Comparison of ENCODE assay signal across 8 cellular contexts in genomic region chr12:120117961-120118709, GRCh38. TPM values are rescaled to one million over a fixed set of nuclear protein-coding genes. Genes with fewer than 3 reads are reported as not detected.
DNase-seq lines count a peak whose midpoint lies in the region; ATAC-seq, FAIRE-seq and TF ChIP-seq lines count a peak whose summit lies in the region.

No MANE protein-coding gene starts in this region.

- TF ChIP-seq CTCF in GM12875 (IDR thresholded peaks at IDR 0.05; ENCODE audit: borderline replicate concordance, insufficient read depth, low read depth, low read length) (no peak), osteocyte (IDR thresholded peaks at IDR 0.05) (no peak)

- H3K4me3 Mint-ChIP-seq in osteocyte (ENCODE audit: unreplicated experiment), result peak overlapping the region; percentile 84

- H3K36me3 ChIP-seq in esophagus (ENCODE audit: control insufficient read depth in 2 of 2, insufficient read depth in 2 of 2, low read length in 1 of 2), result peaks cover 0 to 7% of the 10 kb centered on the region in 2 donors

- no peak for FAIRE-seq in RCC 7860 (lab: Jason Lieb, UNC)

- H3K4me1 ChIP-seq in esophagus (ENCODE audit: control insufficient read depth in 2 of 2, insufficient read depth in 2 of 2, low read length in 1 of 2), result peaks cover 0 to 14% of the 10 kb centered on the region in 2 donors

- H3K4me1 Mint-ChIP-seq in osteocyte (ENCODE audit: unreplicated experiment), result peaks cover 48% of the 10 kb centered on the region

- no peaks in the 10 kb centered on the region for H3K9me3 ChIP-seq in esophagus (ENCODE audit: control insufficient read depth in 2 of 2, insufficient read depth in 1 of 2, low read depth in 1 of 2, low read length in 1 of 2)

- peak overlapping the region; percentile 35 to 98 for H3K27ac ChIP-seq in esophagus (ENCODE audit: low read depth in 2 of 2, low read length in 1 of 2)

- no peaks in the 10 kb centered on the region for H3K9me3 Mint-ChIP-seq in osteocyte (ENCODE audit: unreplicated experiment)

- ATAC-seq in HG03460 (IDR thresholded peaks at IDR 0.05; ENCODE audit: unreplicated experiment), result no peak

- H3K4me3 ChIP-seq in GM12875 (ENCODE audit: low read depth, low read length), result peak overlapping the region; percentile 96
- peak overlapping the region; percentile 80 to 92 for H3K4me3 ChIP-seq in esophagus (ENCODE audit: low read depth in 1 of 2, low read length in 2 of 2)

- H3K27me3 ChIP-seq in esophagus (ENCODE audit: control insufficient read depth in 1 of 2, insufficient read depth in 2 of 2, low read length in 2 of 2), result no peaks in the 10 kb centered on the region

- peaks cover 2% of the 10 kb centered on the region for H3K36me3 Mint-ChIP-seq in osteocyte (ENCODE audit: unreplicated experiment)

- H3K27ac Mint-ChIP-seq in osteocyte (ENCODE audit: unreplicated experiment), result peak overlapping the region; percentile 87

- WGBS in esophagus, 2 donors, result 32 to 39% methylated on average over 16 of the region's 16 CpGs

- peak; percentile 45 for DNase-seq in RCC 7860 (ENCODE audit: low spot score)
- DNase-seq in osteocyte (ENCODE audit: extremely low spot score, unreplicated experiment), result no peak
- no peak for DNase-seq in ureter (ENCODE audit: low spot score)
- no peak for DNase-seq in NCI-H446 treated with DMSO at 0.1 percent for 48 hours (lab: John Stamatoyannopoulos, UW)
- DNase-seq in NCI-H1436 (lab: John Stamatoyannopoulos, UW), result no peak

- no peaks in the 10 kb centered on the region for H3K27me3 Mint-ChIP-seq in osteocyte (ENCODE audit: unreplicated experiment)

RNA-seq across cellular contexts. Expression of gene RAB35, which starts 1.6 kb away (rescaled TPM):
- 10 to 100 TPM; 33.5 to 34.3 TPM for polyA plus RNA-seq in esophagus
- total RNA-seq in osteocyte (47.1 and 55.7 TPM in 2 replicates), ureter (47.5 TPM)
